20 cellular contexts compared by ENCODE assay signal in the genomic region with DNA sequence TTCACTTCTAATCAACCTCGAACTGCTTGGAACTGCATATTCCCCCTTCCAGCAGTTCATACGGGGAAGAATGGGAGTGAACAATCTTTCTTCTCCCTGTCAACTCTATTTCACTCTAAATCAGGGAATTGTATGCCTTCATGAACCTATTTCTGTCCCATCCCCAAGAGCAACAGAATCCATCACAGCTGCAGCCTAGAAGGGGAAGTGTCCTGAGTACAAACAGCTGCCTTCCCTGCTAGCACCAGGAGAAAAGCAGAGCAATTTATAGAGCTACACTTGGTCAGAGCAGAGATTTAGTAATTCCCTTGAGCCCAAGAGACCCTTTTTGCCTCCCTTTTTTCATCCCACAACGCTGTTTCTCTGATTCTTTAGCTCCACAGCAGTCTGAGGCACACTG.
"Had no signal": no experiment of that assay in that cellular context is flagged by ENCODE, and none has a peak within 500 bp of the region (broad histone marks: within the 10 kb centered on the region; RNA-seq: fewer than 3 reads in every experiment).

No MANE protein-coding gene starts in this region.

- H3K9me3 ChIP-seq: ovary, psoas muscle, thoracic aorta, upper lobe of right lung had no signal

- H3K36me3 ChIP-seq: ovary, thoracic aorta, tibial nerve, upper lobe of right lung, uterus had no signal

- ATAC-seq: left lobe of liver; naive thymus-derived CD8-positive, alpha-beta T cell; psoas muscle; right cardiac atrium; stimulated activated naive B cell treated with anti-CD40 and anti-IgM and Interleukin-4, amounts not matched to agents 10 μg/mL and 1 μg/mL and 100 μg/mL, for 72 hours; upper lobe of right lung had no signal

- H3K27me3 ChIP-seq: ovary, tibial nerve, upper lobe of right lung, uterus had no signal

- H3K36me3 Mint-ChIP-seq: memory B cell; stimulated activated naive B cell treated with anti-CD40 and anti-IgM and Interleukin-4, amounts not matched to agents 10 μg/mL and 1 μg/mL and 100 μg/mL, for 72 hours had no signal

- H3K4me1 ChIP-seq: psoas muscle, tibial nerve, upper lobe of right lung, uterus had no signal

- H3K27ac Mint-ChIP-seq: memory B cell; naive thymus-derived CD8-positive, alpha-beta T cell; stimulated activated naive B cell treated with anti-CD40 and anti-IgM and Interleukin-4, amounts not matched to agents 10 μg/mL and 1 μg/mL and 100 μg/mL, for 72 hours; stimulated activated naive CD8-positive, alpha-beta T cell treated with anti-CD3 and anti-CD28 coated beads, Interleukin-15, Interleukin-2, amounts not matched to agents 100 ng/mL and 50 ng/mL, for 24 hours had no signal

- H3K27ac ChIP-seq: coronary artery, ovary, psoas muscle, thoracic aorta, tibial nerve, upper lobe of right lung, uterus had no signal

- DNase-seq: dermis blood vessel endothelial cell; effector memory CD4-positive, alpha-beta T cell; naive thymus-derived CD8-positive, alpha-beta T cell; occipital lobe; ovary; psoas muscle; right cardiac atrium; small intestine; stimulated activated CD4-positive, alpha-beta T cell treated with anti-CD3 and anti-CD28 coated beads, Interleukin-15, amount 100 ng/mL, for 24 hours; stimulated activated CD4-positive, alpha-beta T cell treated with anti-CD3 and anti-CD28 coated beads, Interleukin-2, amount 100 ng/mL, for 48 hours; stimulated activated naive B cell treated with anti-CD40 and anti-IgM and Interleukin-4, amounts not matched to agents 10 μg/mL and 1 μg/mL and 100 μg/mL, for 72 hours; upper lobe of right lung; uterus had no signal

- H3K4me3 ChIP-seq: coronary artery, lung, ovary, psoas muscle, thoracic aorta, tibial nerve, upper lobe of right lung, uterus had no signal

- H3K4me3 Mint-ChIP-seq: memory B cell; naive thymus-derived CD8-positive, alpha-beta T cell; stimulated activated naive B cell treated with anti-CD40 and anti-IgM and Interleukin-4, amounts not matched to agents 10 μg/mL and 1 μg/mL and 100 μg/mL, for 72 hours; stimulated activated naive CD8-positive, alpha-beta T cell treated with anti-CD3 and anti-CD28 coated beads, Interleukin-15, Interleukin-2, amounts not matched to agents 100 ng/mL and 50 ng/mL, for 24 hours had no signal

- H3K4me1 Mint-ChIP-seq: memory B cell; stimulated activated naive B cell treated with anti-CD40 and anti-IgM and Interleukin-4, amounts not matched to agents 10 μg/mL and 1 μg/mL and 100 μg/mL, for 72 hours had no signal
